ENCODE assay signal across 8 cellular contexts in genomic region chr17:17042381-17042736, GRCh38. TPM values are rescaled to one million over a fixed set of nuclear protein-coding genes. Genes with fewer than 3 reads are reported as not detected.
DNase-seq lines count a peak whose midpoint lies in the region; ATAC-seq and TF ChIP-seq lines count a peak whose summit lies in the region.

TSS of gene MPRIP (plus strand) at chr17:17042457. CDS start at chr17:17042849, 392 bp downstream.

- WGBS in prostate gland = 0% methylated on average over 4 of the region's 68 CpGs

- peaks cover 4% of the 10 kb centered on the region for H3K27me3 Mint-ChIP-seq in T-helper 17 cell

- TF ChIP-seq CTCF in prostate gland (IDR thresholded peaks at IDR 0.05) = no peak

- no peak for DNase-seq in T-helper 17 cell
- DNase-seq in glomerular endothelial cell (ENCODE audit: extremely low read depth, low read depth, low spot score) = no peak
- DNase-seq in prostate gland (ENCODE audit: low spot score) = no peak
- no peak for DNase-seq in NCI-H2107 treated with DMSO at 0.1 percent for 48 hours (lab: John Stamatoyannopoulos, UW; ENCODE audit: unreplicated experiment)

- peak; percentile 7 for ATAC-seq in GM21526 (IDR thresholded peaks at IDR 0.05; ENCODE audit: low FRiP score, unreplicated experiment)
- peak; percentile 29 for ATAC-seq in T-helper 17 cell
- no peak for ATAC-seq in HG03039 (IDR thresholded peaks at IDR 0.05; ENCODE audit: unreplicated experiment)
- no peak for ATAC-seq in GM21423 (IDR thresholded peaks at IDR 0.05; ENCODE audit: unreplicated experiment)
- no peak for ATAC-seq in GM21529 (IDR thresholded peaks at IDR 0.05; ENCODE audit: unreplicated experiment)

- intact Hi-C loops in prostate gland (cut with DNase I) = no loop called here

- TF ChIP-seq POLR2A in prostate gland (IDR thresholded peaks at IDR 0.05) = no peak

- H3K4me3 Mint-ChIP-seq in T-helper 17 cell = peak within 1 kb of the TSS; percentile 94

- peaks cover 39% of the 10 kb centered on the region for H3K4me1 Mint-ChIP-seq in T-helper 17 cell

- no peaks in the 10 kb centered on the region for H3K4me1 ChIP-seq in prostate gland (replicated peaks)

- no peaks in the 10 kb centered on the region for H3K36me3 Mint-ChIP-seq in T-helper 17 cell (ENCODE audit: low read depth)

- H3K27ac Mint-ChIP-seq in T-helper 17 cell = peak within 1 kb of the TSS; percentile 89

- peak within 1 kb of the TSS; percentile 65 to 70 for H3K27ac ChIP-seq in prostate gland

- H3K9me3 ChIP-seq in T-helper 17 cell (ENCODE audit: control insufficient read depth, low read length, poor library complexity, severe bottlenecking) (no peaks in the 10 kb centered on the region), prostate gland (no peaks in the 10 kb centered on the region)

- peak within 1 kb of the TSS; percentile 58 to 70 for H3K4me3 ChIP-seq in prostate gland

- H3K27me3 ChIP-seq in prostate gland (replicated peaks; ENCODE audit: insufficient read depth) = no peaks in the 10 kb centered on the region

- no peaks in the 10 kb centered on the region for H3K36me3 ChIP-seq in prostate gland

RNA-seq across cellular contexts. Expression of gene MPRIP, which starts in this region (rescaled TPM):
- total RNA-seq in T-helper 17 cell (100 to 1,000 TPM; 268 to 269 TPM), glomerular endothelial cell (122 and 160 TPM in 2 replicates), prostate gland (100 to 1,000 TPM in 1 of 2 donors, 10 to 100 TPM in 1; 84.3 to 258 TPM)

Comparison
In these comparisons a context has a peak if more than half of its experiments do, and no peak if none do; other contexts are left out.
1. ATAC-seq: peak in GM21526 (single experiment) and T-helper 17 cell (single experiment); none in HG03039 (single experiment), GM21423 (single experiment) and GM21529 (single experiment).